Comparison of ENCODE assay signal across 8 cellular contexts in genomic region chr9:20604561-20604960, GRCh38. TPM values are rescaled to one million over a fixed set of nuclear protein-coding genes. Genes with fewer than 3 reads are reported as not detected.
DNase-seq lines count a peak whose midpoint lies in the region; ATAC-seq, FAIRE-seq and TF ChIP-seq lines count a peak whose summit lies in the region.

No MANE protein-coding gene starts in this region.

- BruUV-seq in Calu3 (replicated peaks; lab: Mats Ljungman, UMichigan): no TSS peak

- H2AFZ ChIP-seq in OCI-LY3 (ENCODE audit: low read depth, low read length): no peak overlapping the region

- no peaks in the 10 kb centered on the region for H3K36me3 Mint-ChIP-seq in Calu3 (ENCODE audit: insufficient read depth, unreplicated experiment)

- TF ChIP-seq CTCF in OCI-LY3 (IDR thresholded peaks at IDR 0.05; ENCODE audit: low read depth, low read length) (no peak), kidney (IDR thresholded peaks at IDR 0.05; ENCODE audit: borderline replicate concordance, extremely low read depth, insufficient read depth) (no peak), Calu3 (IDR thresholded peaks at IDR 0.05; ENCODE audit: unreplicated experiment) (no peak)

- ATAC-seq in GM18498 (IDR thresholded peaks at IDR 0.05; ENCODE audit: unreplicated experiment) (peak; percentile 87), GM21723 (IDR thresholded peaks at IDR 0.05; ENCODE audit: unreplicated experiment) (peak; percentile 83)

- no peaks in the 10 kb centered on the region for H3K27me3 Mint-ChIP-seq in Calu3 (ENCODE audit: unreplicated experiment)

- H3K27ac ChIP-seq in OCI-LY3 (ENCODE audit: low read length) (no peak overlapping the region), kidney (ENCODE audit: low read depth in 2 of 2, low read length in 2 of 2) (no peak overlapping the region)

- intact Hi-C loops in kidney (cut with DNase I) (no loop called here), Calu3 (cut with micrococcal nuclease; ENCODE audit: unreplicated experiment) (no loop called here)

- H3K4me3 ChIP-seq in OCI-LY3 (ENCODE audit: low read length) (0 out of 2 replicates have a peak overlapping the region, but pooled peaks have one; percentile 1), kidney (ENCODE audit: low read length in 2 of 2) (peak overlapping the region; percentile 50 to 56)

- no peak overlapping the region for H3K4me3 Mint-ChIP-seq in Calu3 (ENCODE audit: low read depth, unreplicated experiment)

- H4K20me1 ChIP-seq in OCI-LY3 (ENCODE audit: insufficient read depth, low read length): no peaks in the 10 kb centered on the region

- no peak overlapping the region for H3K27ac Mint-ChIP-seq in Calu3 (ENCODE audit: unreplicated experiment)

- no peaks in the 10 kb centered on the region for H3K9me3 Mint-ChIP-seq in Calu3 (ENCODE audit: low read depth, unreplicated experiment)

- H3K4me1 ChIP-seq in OCI-LY3 (ENCODE audit: low read length): peaks cover 12% of the 10 kb centered on the region
- H3K4me1 ChIP-seq in kidney (ENCODE audit: control insufficient read depth in 1 of 2, insufficient read depth in 1 of 2, low read depth in 1 of 2, low read length in 2 of 2): peaks cover 3 to 14% of the 10 kb centered on the region in 2 donors

- H3K4me1 Mint-ChIP-seq in Calu3 (ENCODE audit: low read depth, unreplicated experiment): peaks cover 19% of the 10 kb centered on the region

- no peaks in the 10 kb centered on the region for H3K27me3 ChIP-seq in OCI-LY3 (ENCODE audit: low read depth, low read length)

- H3K36me3 ChIP-seq in OCI-LY3 (replicated peaks; ENCODE audit: low read depth, low read length) (no peaks in the 10 kb centered on the region), kidney (ENCODE audit: control insufficient read depth in 1 of 2, insufficient read depth in 2 of 2, low read length in 2 of 2) (no peaks in the 10 kb centered on the region)

- no peak for DNase-seq in kidney
- no peak for DNase-seq in NCI-H2081 treated with DMSO at 0.1 percent for 48 hours (lab: John Stamatoyannopoulos, UW)
- DNase-seq in NCI-H2227 (lab: John Stamatoyannopoulos, UW; ENCODE audit: unreplicated experiment): no peak
- DNase-seq in activated effector memory CD4-positive, alpha-beta T cell treated with anti-CD3 and anti-CD28 coated beads, Interleukin-2, amount 50 U/mL, for 16 hours: no peak
- no peak for DNase-seq in Calu3

- peak overlapping the region; percentile 18 for H3K4me2 ChIP-seq in OCI-LY3 (ENCODE audit: low read length)

- FAIRE-seq in kidney (lab: Jason Lieb, UNC): peak; percentile 80

- H3K9ac ChIP-seq in OCI-LY3 (ENCODE audit: low read length) (no peak overlapping the region), kidney (ENCODE audit: low read length in 2 of 2) (peak overlapping the region in 1 of 2 donors; percentile 49)

- H3K79me2 ChIP-seq in OCI-LY3 (ENCODE audit: low read length): no peaks in the 10 kb centered on the region

- H3K9me3 ChIP-seq in OCI-LY3 (ENCODE audit: insufficient read depth, low read length) (no peaks in the 10 kb centered on the region), kidney (ENCODE audit: control insufficient read depth in 1 of 2, low read length in 2 of 2) (no peaks in the 10 kb centered on the region)

- CTCF ChIA-PET in Calu3 (lab: Charles Lee): interaction anchor here (0.6 to 1.7 kb wide), 4 partner anchors 14 to 51 kb away, joined by 3 to 5 read pairs (median 3); partner anchors contain the start of gene MLLT3

RNA-seq across cellular contexts. Expression of gene MLLT3, which starts 17.7 kb away (rescaled TPM):
- 19.7 TPM for total RNA-seq in kidney
- 15.8 TPM for polyA plus RNA-seq in kidney (ENCODE audit: insufficient read depth, low read depth, low replicate concordance)
- total RNA-seq in Calu3 (2022): 22.9 and 23.1 TPM in 2 replicates
